ENCODE assay signal across 1 cellular context in genomic region chr6:27630727-27631613, GRCh38.
TF ChIP-seq lines count a peak whose summit lies in the region.

No MANE protein-coding gene starts in this region.

TF ChIP-seq in HepG2, 621 proteins besides CTCF, POLR2A, EP300 and RAD21 (continued from another document and continues in another):
- TF ChIP-seq ZNF18 (CRISPR knock-in tag; IDR thresholded peaks at IDR 0.05; ENCODE audit: insufficient replicate concordance): peak; percentile 81
- no peak for TF ChIP-seq ZNF850 (CRISPR knock-in tag; conservative IDR thresholded peaks at IDR 0.05)
- TF ChIP-seq ARID2 (CRISPR knock-in tag; IDR thresholded peaks at IDR 0.05; ENCODE audit: borderline replicate concordance): peak; percentile 94
- no peak for TF ChIP-seq GRHL1 (CRISPR knock-in tag; conservative IDR thresholded peaks at IDR 0.05)
- TF ChIP-seq SP4 (CRISPR knock-in tag; IDR thresholded peaks at IDR 0.05): peak; percentile 72
- no peak for TF ChIP-seq TRIM22 (IDR thresholded peaks at IDR 0.05)
- no peak for TF ChIP-seq HDAC6 (IDR thresholded peaks at IDR 0.05; ENCODE audit: low read depth, low read length)
- no peak for TF ChIP-seq TCF12 (IDR thresholded peaks at IDR 0.05)
- TF ChIP-seq TCF12 (CRISPR knock-in tag; IDR thresholded peaks at IDR 0.05): no peak; the same call in 1 of the 2 replicates
- peak; percentile 49; the same call in 1 of the 2 replicates for TF ChIP-seq ZNF7 (CRISPR knock-in tag; IDR thresholded peaks at IDR 0.05)
- TF ChIP-seq ZNF781 (CRISPR knock-in tag; IDR thresholded peaks at IDR 0.05; ENCODE audit: borderline replicate concordance, not compliant biosample characterization): peak; percentile 96
- TF ChIP-seq RFXAP (CRISPR knock-in tag; IDR thresholded peaks at IDR 0.05; ENCODE audit: borderline replicate concordance): peak; percentile 6; the same call in 1 of the 2 replicates
- 0 out of 2 replicates have a peak, but pooled peaks have one; percentile 57 for TF ChIP-seq SNAI1 (CRISPR knock-in tag; IDR thresholded peaks at IDR 0.05; ENCODE audit: borderline replicate concordance)
- TF ChIP-seq ZKSCAN5 (CRISPR knock-in tag; IDR thresholded peaks at IDR 0.05): 0 out of 2 replicates have a peak, but pooled peaks have one; percentile 40
- TF ChIP-seq MLX (CRISPR knock-in tag; IDR thresholded peaks at IDR 0.05): peak; percentile 77; the same call in 1 of the 2 replicates
- TF ChIP-seq TARDBP (CRISPR knock-in tag; IDR thresholded peaks at IDR 0.05): peak; percentile 83
- TF ChIP-seq PCBP1 (IDR thresholded peaks at IDR 0.05; ENCODE audit: borderline replicate concordance, low read depth, low read length): no peak
- TF ChIP-seq HDAC1 (CRISPR knock-in tag; IDR thresholded peaks at IDR 0.05): no peak
- no peak for TF ChIP-seq E2F1 (CRISPR knock-in tag; IDR thresholded peaks at IDR 0.05)
- TF ChIP-seq ZNF513 (CRISPR knock-in tag; conservative IDR thresholded peaks at IDR 0.05): no peak
- no peak for TF ChIP-seq JUNB (CRISPR knock-in tag; IDR thresholded peaks at IDR 0.05; ENCODE audit: borderline replicate concordance)
- peak; percentile 78; the same call in 1 of the 2 replicates for TF ChIP-seq ZFP1 (CRISPR knock-in tag; IDR thresholded peaks at IDR 0.05)
- TF ChIP-seq HOXA5 (CRISPR knock-in tag; IDR thresholded peaks at IDR 0.05): 0 out of 2 replicates have a peak, but pooled peaks have one; percentile 46
- TF ChIP-seq CAMTA2 (CRISPR knock-in tag; IDR thresholded peaks at IDR 0.05; ENCODE audit: borderline replicate concordance): 0 out of 2 replicates have a peak, but pooled peaks have one; percentile 89
- peak; percentile 40; the same call in 1 of the 2 replicates for TF ChIP-seq CBFB (CRISPR knock-in tag; IDR thresholded peaks at IDR 0.05)
- TF ChIP-seq ASH2L (IDR thresholded peaks at IDR 0.05; ENCODE audit: insufficient read length, low read depth, low read length): peak; percentile 79
- no peak; the same call in 1 of the 2 replicates for TF ChIP-seq ZFY (CRISPR knock-in tag; IDR thresholded peaks at IDR 0.05)
- TF ChIP-seq MAFF (IDR thresholded peaks at IDR 0.05; ENCODE audit: low read depth, low read length): no peak
- peak; percentile 90; the same call in 1 of the 2 replicates for TF ChIP-seq CENPBD1 (CRISPR knock-in tag; IDR thresholded peaks at IDR 0.05; ENCODE audit: borderline replicate concordance, low read depth)
- no peak for TF ChIP-seq MAFK (conservative IDR thresholded peaks at IDR 0.05 in 1 of 2, IDR thresholded peaks at IDR 0.05 in 1 of 2; ENCODE audit: low read length in 2 of 2)
- no peak for TF ChIP-seq MED13 (CRISPR knock-in tag; IDR thresholded peaks at IDR 0.05)
- TF ChIP-seq GPBP1L1 (CRISPR knock-in tag; IDR thresholded peaks at IDR 0.05): no peak
- TF ChIP-seq ZNF574 (CRISPR knock-in tag; IDR thresholded peaks at IDR 0.05): peak; percentile 87
- peak; percentile 37; the same call in 1 of the 2 replicates for TF ChIP-seq ZNF768 (CRISPR knock-in tag; IDR thresholded peaks at IDR 0.05)
- no peak for TF ChIP-seq ZUFSP (CRISPR knock-in tag; IDR thresholded peaks at IDR 0.05; ENCODE audit: borderline replicate concordance)
- no peak for TF ChIP-seq ETS1 (CRISPR knock-in tag; IDR thresholded peaks at IDR 0.05)
- TF ChIP-seq HIC2 (CRISPR knock-in tag; IDR thresholded peaks at IDR 0.05; ENCODE audit: low read depth): no peak
- TF ChIP-seq ZBTB21 (CRISPR knock-in tag; IDR thresholded peaks at IDR 0.05): 0 out of 2 replicates have a peak, but pooled peaks have one; percentile 50
- peak; percentile 81 for TF ChIP-seq GLI4 (CRISPR knock-in tag; IDR thresholded peaks at IDR 0.05; ENCODE audit: borderline replicate concordance)
- TF ChIP-seq IRF9 (CRISPR knock-in tag; IDR thresholded peaks at IDR 0.05; ENCODE audit: borderline replicate concordance): peak; percentile 95; the same call in 1 of the 2 replicates
- TF ChIP-seq HES4 (CRISPR knock-in tag; IDR thresholded peaks at IDR 0.05; ENCODE audit: borderline replicate concordance): peak; percentile 88; the same call in 1 of the 2 replicates
